In the genomic region with DNA sequence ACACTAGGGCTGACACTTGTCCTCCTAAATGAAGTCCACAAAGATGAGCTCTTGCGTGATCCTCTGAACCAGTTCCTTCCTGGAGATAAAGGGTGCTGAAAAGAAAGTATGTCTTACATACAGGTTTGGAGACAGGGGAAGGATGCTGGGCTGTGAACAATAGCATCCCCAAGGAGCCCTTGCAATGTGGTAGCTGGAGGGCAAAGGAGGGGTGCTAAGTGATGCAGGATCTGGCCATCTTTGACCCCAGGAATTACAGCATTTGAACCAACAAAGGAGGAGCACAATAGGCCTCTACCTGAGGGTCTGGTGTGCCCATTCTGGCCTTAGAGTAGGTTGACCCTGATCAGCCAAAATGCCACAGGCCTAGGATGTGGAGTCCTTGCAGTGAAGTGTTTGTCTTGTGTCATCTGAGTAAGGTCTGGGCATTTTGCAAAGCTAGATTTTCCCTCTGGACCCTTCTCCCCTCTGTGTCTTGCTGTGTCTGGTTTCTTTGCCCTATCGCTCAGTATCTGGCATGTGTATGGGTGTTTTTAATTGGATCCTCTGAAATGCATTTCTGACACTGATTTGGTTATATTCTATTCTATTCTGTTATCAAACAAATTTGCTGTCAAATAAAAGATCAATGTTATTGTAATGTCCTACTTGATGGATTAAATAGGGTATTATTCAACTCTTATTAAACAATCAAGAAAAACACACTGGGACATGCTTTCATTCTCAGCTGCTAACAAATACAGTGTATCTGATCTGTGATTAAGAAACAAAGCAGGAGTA, we compare ENCODE assay signal across 20 cellular contexts.
"Had no signal": no experiment of that assay in that cellular context is flagged by ENCODE, and none has a peak within 500 bp of the region (broad histone marks: within the 10 kb centered on the region; RNA-seq: fewer than 3 reads in every experiment).

No MANE protein-coding gene starts in this region.

- H3K27me3 Mint-ChIP-seq: activated CD4-positive, alpha-beta memory T cell treated with anti-CD3 and anti-CD28 coated beads for 36 hours; activated CD4-positive, alpha-beta T cell treated with anti-CD3 and anti-CD28 coated beads for 36 hours; dendritic cell treated with granulocyte-macrophage colony-stimulating factor and Interleukin-4, amounts not matched to agents 40 ng/mL and 50 ng/mL, for 4 days had no signal

- H3K9me3 ChIP-seq: esophagus squamous epithelium, left lung, ovary, right lobe of liver had no signal

- H3K36me3 ChIP-seq: esophagus squamous epithelium, left lung, ovary, right lobe of liver had no signal

- H3K27me3 ChIP-seq: left lung, ovary, right lobe of liver had no signal

- H3K27ac Mint-ChIP-seq: activated CD4-positive, alpha-beta memory T cell treated with anti-CD3 and anti-CD28 coated beads for 36 hours; activated CD4-positive, alpha-beta T cell treated with anti-CD3 and anti-CD28 coated beads for 36 hours; activated naive CD8-positive, alpha-beta T cell; activated T-helper 1 cell treated with anti-CD3 and anti-CD28 coated beads, Interleukin-12 subunit alpha, Interleukin-12 subunit beta, Interleukin-2, Interleukin-4 antibody, amounts not matched to agents 30 ng/mL and 10 ng/mL and 1 ng/mL, durations not matched to agents 14 hours and 24 hours and 36 hours; dendritic cell treated with granulocyte-macrophage colony-stimulating factor and Interleukin-4, amounts not matched to agents 40 ng/mL and 50 ng/mL, for 4 days; naive B cell; WTC11 had no signal

- DNase-seq: activated CD4-positive, alpha-beta memory T cell treated with anti-CD3 and anti-CD28 coated beads for 36 hours; activated CD4-positive, alpha-beta T cell treated with anti-CD3 and anti-CD28 coated beads for 36 hours; activated T-cell treated with anti-CD3 and anti-CD28 coated beads for 4 hours; effector CD8-positive, alpha-beta T cell; esophagus squamous epithelium; hippocampal formation; kidney; mammary epithelial cell; naive B cell; ovary; right lobe of liver; small intestine; stimulated activated CD4-positive, alpha-beta T cell treated with anti-CD3 and anti-CD28 coated beads, Interleukin-4, amount 100 ng/mL, for 1 hour; SW 1271; T-helper 2 cell had no signal

- H3K4me3 Mint-ChIP-seq: activated CD4-positive, alpha-beta memory T cell treated with anti-CD3 and anti-CD28 coated beads for 36 hours; activated CD4-positive, alpha-beta T cell treated with anti-CD3 and anti-CD28 coated beads for 36 hours; activated naive CD8-positive, alpha-beta T cell; activated T-helper 1 cell treated with anti-CD3 and anti-CD28 coated beads, Interleukin-12 subunit alpha, Interleukin-12 subunit beta, Interleukin-2, Interleukin-4 antibody, amounts not matched to agents 30 ng/mL and 10 ng/mL and 1 ng/mL, durations not matched to agents 14 hours and 24 hours and 36 hours; dendritic cell treated with granulocyte-macrophage colony-stimulating factor and Interleukin-4, amounts not matched to agents 40 ng/mL and 50 ng/mL, for 4 days; naive B cell; WTC11 had no signal

- H3K4me1 ChIP-seq: left lung, right lobe of liver had no signal

- H3K27ac ChIP-seq: left lung, ovary, right lobe of liver had no signal

- ATAC-seq: activated CD4-positive, alpha-beta T cell treated with anti-CD3 and anti-CD28 coated beads for 36 hours; left lung; right lobe of liver; WTC11 had no signal

- H3K4me1 Mint-ChIP-seq: activated CD4-positive, alpha-beta T cell treated with anti-CD3 and anti-CD28 coated beads for 36 hours; naive B cell had no signal

- H3K4me3 ChIP-seq: esophagus squamous epithelium, left lung, right lobe of liver had no signal

- H3K9me3 Mint-ChIP-seq: activated CD4-positive, alpha-beta memory T cell treated with anti-CD3 and anti-CD28 coated beads for 36 hours; activated T-helper 1 cell treated with anti-CD3 and anti-CD28 coated beads, Interleukin-12 subunit alpha, Interleukin-12 subunit beta, Interleukin-2, Interleukin-4 antibody, amounts not matched to agents 30 ng/mL and 10 ng/mL and 1 ng/mL, durations not matched to agents 14 hours and 24 hours and 36 hours; dendritic cell treated with granulocyte-macrophage colony-stimulating factor and Interleukin-4, amounts not matched to agents 40 ng/mL and 50 ng/mL, for 4 days; naive B cell had no signal

- H3K36me3 Mint-ChIP-seq: activated CD4-positive, alpha-beta memory T cell treated with anti-CD3 and anti-CD28 coated beads for 36 hours; activated naive CD8-positive, alpha-beta T cell; naive B cell; WTC11 had no signal
